In the genomic region with DNA sequence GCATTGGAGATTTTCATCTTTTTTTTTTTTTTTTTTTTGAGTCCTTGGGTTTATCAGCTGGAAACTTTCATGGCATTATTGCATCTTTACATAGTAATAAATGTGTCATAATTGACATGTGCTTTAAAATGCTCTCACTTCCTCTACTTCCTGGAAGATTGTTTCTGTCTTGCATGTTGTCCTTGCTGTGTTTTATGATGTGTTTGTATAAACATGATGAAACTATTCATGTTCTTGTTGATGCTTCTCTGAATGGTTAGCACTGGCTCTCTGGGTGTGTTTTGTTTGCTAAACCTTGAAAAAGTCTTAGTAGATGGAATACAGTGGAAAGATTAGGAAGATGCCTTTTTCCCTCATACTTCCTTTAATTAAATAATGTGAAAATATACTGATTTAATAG, we compare ENCODE assay signal across 1 cellular context.
TF ChIP-seq lines count a peak whose summit lies in the region.

No MANE protein-coding gene starts in this region.

TF ChIP-seq in A549, 52 proteins besides CTCF, POLR2A, EP300 and RAD21 (continued from another document):
- TF ChIP-seq USF2 (IDR thresholded peaks at IDR 0.05) = no peak
- TF ChIP-seq SMC3 (IDR thresholded peaks at IDR 0.05) = no peak
- no peak for TF ChIP-seq BCL3 (IDR thresholded peaks at IDR 0.05)
- no peak for TF ChIP-seq HEYL (CRISPR knock-in tag; IDR thresholded peaks at IDR 0.05)
- no peak for TF ChIP-seq HMGXB4 (CRISPR knock-in tag; IDR thresholded peaks at IDR 0.05; ENCODE audit: borderline replicate concordance)
